ENCODE assay signal across 20 cellular contexts in genomic region chr5:880816-881550, GRCh38.
"Had no signal": no experiment of that assay in that cellular context is flagged by ENCODE, and none has a peak within 500 bp of the region (broad histone marks: within the 10 kb centered on the region; RNA-seq: fewer than 3 reads in every experiment).

No MANE protein-coding gene starts in this region.

- H3K27ac Mint-ChIP-seq: progenitor cell of endocrine pancreas had no signal

- H3K9me3 ChIP-seq: colonic mucosa, neutrophil, ovary, stomach had no signal

- ATAC-seq: left colon; left ventricle myocardium superior; naive thymus-derived CD4-positive, alpha-beta T cell; right cardiac atrium had no signal

- H3K36me3 ChIP-seq: ovary had no signal

- DNase-seq: cerebellar nuclear complex; colonic mucosa; dermis blood vessel endothelial cell; foreskin melanocyte; left colon; left ventricle myocardium superior; naive thymus-derived CD4-positive, alpha-beta T cell; nephron progenitor cell; stimulated activated CD4-positive, alpha-beta T cell treated with anti-CD3 and anti-CD28 coated beads, Interleukin-15, amount 100 ng/mL, for 24 hours; stimulated activated CD4-positive, alpha-beta T cell treated with anti-CD3 and anti-CD28 coated beads, Interleukin-2, amount 100 ng/mL, for 24 hours; stimulated activated CD4-positive, alpha-beta T cell treated with anti-CD3 and anti-CD28 coated beads, Interleukin-4, amount 100 ng/mL, for 4 hours; stimulated activated naive CD4-positive, alpha-beta T cell; stomach; substantia nigra; trophoblast cell had no signal

- H3K4me1 ChIP-seq: colonic mucosa, stomach had no signal

- H3K27me3 Mint-ChIP-seq: progenitor cell of endocrine pancreas had no signal

- H2AFZ ChIP-seq: hepatocyte had no signal

- H3K9me3 Mint-ChIP-seq: nephron progenitor cell had no signal

- H3K27me3 ChIP-seq: colonic mucosa, hepatocyte, neutrophil, ovary, stomach had no signal

- H3K27ac ChIP-seq: colonic mucosa, hepatocyte, neutrophil, ovary, stomach had no signal

- H3K4me1 Mint-ChIP-seq: nephron progenitor cell had no signal

- H3K4me2 ChIP-seq: hepatocyte had no signal

- H3K4me3 Mint-ChIP-seq: nephron progenitor cell had no signal

- H3K4me3 ChIP-seq: colonic mucosa, hepatocyte, ovary, stomach had no signal
